1 cellular context compared by ENCODE assay signal in the genomic region with DNA sequence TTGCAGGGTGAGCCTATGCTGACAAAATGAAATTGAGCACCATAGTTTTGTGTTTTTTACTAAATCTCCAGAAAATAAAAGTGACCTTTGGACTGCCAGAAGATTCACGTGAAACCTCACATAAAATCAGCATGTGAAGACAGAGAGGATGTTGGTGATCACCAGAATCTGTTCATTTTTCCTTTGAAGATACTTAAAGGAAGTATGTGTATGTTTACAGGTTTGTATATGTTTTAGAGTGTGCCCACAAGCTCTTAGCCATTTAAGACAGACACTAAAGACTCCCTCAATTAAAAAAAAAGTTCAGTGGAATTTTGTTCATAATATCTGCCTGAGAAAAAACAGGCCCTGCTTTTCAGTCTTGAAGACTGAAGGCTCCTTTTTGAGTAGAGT.
TF ChIP-seq lines count a peak whose summit lies in the region.

No MANE protein-coding gene starts in this region.

TF ChIP-seq in IMR-90, 13 proteins besides CTCF, POLR2A, EP300 and RAD21:
- TF ChIP-seq ELK1 (IDR thresholded peaks at IDR 0.05; ENCODE audit: borderline replicate concordance, low read depth, low read length) (no peak), RFX5 (IDR thresholded peaks at IDR 0.05; ENCODE audit: low read depth, low read length) (no peak), CHD1 (IDR thresholded peaks at IDR 0.05; ENCODE audit: low read depth, low read length) (no peak), MAFK (IDR thresholded peaks at IDR 0.05; ENCODE audit: low read depth, low read length) (no peak), NFE2L2 (IDR thresholded peaks at IDR 0.05; ENCODE audit: low read depth, low read length) (no peak), BHLHE40 (IDR thresholded peaks at IDR 0.05; ENCODE audit: low read depth, low read length) (no peak), CEBPB (IDR thresholded peaks at IDR 0.05; ENCODE audit: low read depth, low read length) (no peak), RCOR1 (IDR thresholded peaks at IDR 0.05; ENCODE audit: insufficient replicate concordance, low read length) (no peak), MXI1 (IDR thresholded peaks at IDR 0.05; ENCODE audit: borderline replicate concordance, low read depth, low read length) (no peak), SMC3 (IDR thresholded peaks at IDR 0.05; ENCODE audit: low read depth, low read length) (no peak), MAZ (IDR thresholded peaks at IDR 0.05; ENCODE audit: borderline replicate concordance, low read depth, low read length) (no peak), FOS (IDR thresholded peaks at IDR 0.05; ENCODE audit: low read depth, low read length) (no peak)
- TF ChIP-seq, protein P1, sequence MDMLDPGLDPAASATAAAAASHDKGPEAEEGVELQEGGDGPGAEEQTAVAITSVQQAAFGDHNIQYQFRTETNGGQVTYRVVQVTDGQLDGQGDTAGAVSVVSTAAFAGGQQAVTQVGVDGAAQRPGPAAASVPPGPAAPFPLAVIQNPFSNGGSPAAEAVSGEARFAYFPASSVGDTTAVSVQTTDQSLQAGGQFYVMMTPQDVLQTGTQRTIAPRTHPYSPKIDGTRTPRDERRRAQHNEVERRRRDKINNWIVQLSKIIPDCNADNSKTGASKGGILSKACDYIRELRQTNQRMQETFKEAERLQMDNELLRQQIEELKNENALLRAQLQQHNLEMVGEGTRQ (IDR thresholded peaks at IDR 0.05; ENCODE audit: low read depth, low read length), result no peak
TF ChIP-seq in IMR-90: peak in this region for 0.
